Comparison of ENCODE assay signal across 2 cellular contexts in the genomic region with DNA sequence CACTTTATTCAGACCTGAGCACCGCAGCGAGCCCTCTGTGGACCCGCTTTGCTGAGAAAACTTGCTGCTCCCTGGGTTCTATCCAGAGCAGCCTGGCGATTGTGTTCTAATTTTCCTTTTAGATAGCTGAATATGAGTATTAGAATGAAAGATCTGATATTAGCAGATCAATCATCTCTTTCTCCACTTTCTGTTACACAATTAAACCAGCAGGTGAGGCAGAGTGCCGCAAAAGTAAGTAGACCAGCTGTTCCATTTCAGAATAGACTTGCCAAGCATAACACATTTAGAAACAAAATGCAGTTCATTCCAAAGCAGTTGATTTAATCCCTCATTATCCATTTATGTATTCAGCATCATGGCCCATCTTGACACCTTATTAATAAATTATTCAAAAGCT.
TF ChIP-seq lines count a peak whose summit lies in the region.

No MANE protein-coding gene starts in this region.

TF ChIP-seq in HCT116, 20 proteins besides CTCF, POLR2A, EP300 and RAD21:
- TF ChIP-seq, protein P1, sequence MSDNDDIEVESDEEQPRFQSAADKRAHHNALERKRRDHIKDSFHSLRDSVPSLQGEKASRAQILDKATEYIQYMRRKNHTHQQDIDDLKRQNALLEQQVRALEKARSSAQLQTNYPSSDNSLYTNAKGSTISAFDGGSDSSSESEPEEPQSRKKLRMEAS (IDR thresholded peaks at IDR 0.05) = no peak
- TF ChIP-seq YY1 (IDR thresholded peaks at IDR 0.05; ENCODE audit: extremely low read depth, insufficient replicate concordance, low read depth, low read length) (no peak), ZFX (IDR thresholded peaks at IDR 0.05) (no peak)
TF ChIP-seq in HCT116: peak in this region for 0.

TF ChIP-seq in H1, 55 proteins besides CTCF, POLR2A, EP300 and RAD21:
- TF ChIP-seq KDM5A (IDR thresholded peaks at IDR 0.05; ENCODE audit: low read length) = no peak
- TF ChIP-seq SIN3A (conservative IDR thresholded peaks at IDR 0.05 in 1 of 2, IDR thresholded peaks at IDR 0.05 in 1 of 2; ENCODE audit: low read depth in 1 of 2, low read length in 2 of 2) = no peak
- no peak for TF ChIP-seq RXRA (IDR thresholded peaks at IDR 0.05; ENCODE audit: insufficient read depth, low read depth, low read length)
- no peak for TF ChIP-seq CTBP2 (IDR thresholded peaks at IDR 0.05; ENCODE audit: borderline replicate concordance, insufficient read depth, insufficient read length, low read length)
- no peak for TF ChIP-seq BRCA1 (IDR thresholded peaks at IDR 0.05; ENCODE audit: low read depth, low read length)
- TF ChIP-seq GTF2F1 (IDR thresholded peaks at IDR 0.05; ENCODE audit: borderline replicate concordance, low read depth, low read length) = no peak
